Comparison of ENCODE assay signal across 27 cellular contexts in the genomic region with DNA sequence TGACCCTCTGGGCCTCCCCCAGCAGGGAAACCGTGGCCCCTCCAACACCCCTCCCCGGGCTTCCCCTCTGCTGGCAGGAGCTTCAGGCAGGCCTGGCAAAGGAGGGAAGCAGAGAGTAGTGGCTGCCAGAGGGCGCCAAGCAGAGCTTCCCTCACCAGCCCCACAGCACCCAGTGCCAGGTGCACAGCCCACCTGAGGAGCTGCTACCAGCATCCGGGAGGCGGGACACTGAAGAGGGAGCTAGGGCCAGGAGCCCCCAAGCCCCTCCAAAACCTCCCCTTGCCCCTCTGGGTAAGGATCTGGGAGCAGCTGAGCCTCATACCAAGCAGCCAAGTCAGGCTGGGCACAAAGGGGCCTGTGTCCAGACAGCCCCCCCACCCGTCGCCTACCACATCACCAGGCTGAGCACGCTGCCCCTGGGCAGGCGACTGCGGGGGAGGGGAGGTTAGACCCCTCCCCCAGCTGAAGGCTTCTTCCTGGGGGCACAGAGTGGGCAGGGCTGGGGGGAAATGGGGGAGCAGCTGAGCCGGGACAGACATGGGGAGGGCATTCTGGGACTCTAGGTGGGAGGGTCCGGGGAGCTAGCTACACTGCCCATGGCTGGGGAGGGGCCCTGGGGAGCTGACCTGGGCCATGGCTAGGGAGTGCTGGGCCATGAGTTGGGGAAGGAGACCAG. TPM values are rescaled to one million over a fixed set of nuclear protein-coding genes. Genes with fewer than 3 reads are reported as not detected.
DNase-seq lines count a peak whose midpoint lies in the region; FAIRE-seq and TF ChIP-seq lines count a peak whose summit lies in the region.
"Had no signal": no experiment of that assay in that cellular context is flagged by ENCODE, and none has a peak within 500 bp of the region (broad histone marks: within the 10 kb centered on the region; RNA-seq: fewer than 3 reads in every experiment).

No MANE protein-coding gene starts in this region.

- 89 to 93% methylated on average over 6 to 7 of the region's 12 CpGs for WGBS in thyroid gland, 2 donors
- 95% methylated on average over 11 of the region's 12 CpGs for WGBS in mesenchymal stem cell

- no peak overlapping the region for H2AFZ ChIP-seq in mesenchymal stem cell (ENCODE audit: low read depth, low read length)

- no peaks in the 10 kb centered on the region for H4K20me1 ChIP-seq in BLaER1

- H3K36me3 ChIP-seq in BLaER1 (no peaks in the 10 kb centered on the region; the same call in 1 of the 2 replicates), thyroid gland (no peaks in the 10 kb centered on the region), mesenchymal stem cell (ENCODE audit: control insufficient read depth in 1 of 2, insufficient read depth in 2 of 2, low read depth in 1 of 2, low read length in 2 of 2) (peaks cover 0 to 26% of the 10 kb centered on the region in 2 experiments)
- H3K36me3 ChIP-seq: BE2C, ovary had no signal

- TF ChIP-seq POLR2A in thyroid gland (IDR thresholded peaks at IDR 0.05), result no peak

- no peak overlapping the region for H2BK12ac ChIP-seq in mesenchymal stem cell (ENCODE audit: low read length in 2 of 2)

- DNase-seq in RWPE1 (ENCODE audit: low spot score) (no peak), frontal cortex (ENCODE audit: low spot score in 2 of 2) (peak; percentile 62 to 67), pons (ENCODE audit: low spot score) (peak; percentile 93), HFFc6 (no peak), thyroid gland (no peak), mesenchymal stem cell (no peak)
- DNase-seq in stimulated activated CD4-positive, alpha-beta T cell treated with anti-CD3 and anti-CD28 coated beads, Interleukin-2, amount 100 ng/mL, for 48 hours, result no peak
- DNase-seq: activated B cell treated with CpG ODN at 0.5 μM for 24 hours; activated CD4-positive, alpha-beta T cell treated with anti-CD3 and anti-CD28 coated beads, Interleukin-2, amount 50 U/mL, for 4 hours; activated CD8-positive, alpha-beta memory T cell treated with anti-CD3 and anti-CD28 coated beads, Interleukin-2, amount 50 U/mL, for 4 hours; BE2C; HCEC 1CT; naive thymus-derived CD4-positive, alpha-beta T cell; NCI-H2081; NCI-H82; ovary; SHP77 treated with DMSO at 0.1 percent for 48 hours; sigmoid colon; SW 1271; T1000 had no signal

- no peak overlapping the region for H3K9ac ChIP-seq in BLaER1
- no peak overlapping the region for H3K9ac ChIP-seq in mesenchymal stem cell (ENCODE audit: low read length)

- peaks cover 3% of the 10 kb centered on the region; the same call in 1 of the 2 replicates for H3K4me1 Mint-ChIP-seq in HFFc6 (ENCODE audit: low read depth)
- H3K4me1 Mint-ChIP-seq: activated B cell treated with CpG ODN at 0.5 μM for 24 hours had no signal

- H2BK120ac ChIP-seq in mesenchymal stem cell (ENCODE audit: low read depth, low read length), result no peak overlapping the region

- H3K9me3 Mint-ChIP-seq in HFFc6, result no peaks in the 10 kb centered on the region
- H3K9me3 Mint-ChIP-seq: activated B cell treated with CpG ODN at 0.5 μM for 24 hours; activated naive CD4-positive, alpha-beta T cell treated with anti-CD3 and anti-CD28 coated beads, Interleukin-2, amount 50 U/mL, for 24 hours; naive thymus-derived CD4-positive, alpha-beta T cell; stimulated activated naive CD8-positive, alpha-beta T cell treated with anti-CD3 and anti-CD28 coated beads, Interleukin-15, Interleukin-2, amounts not matched to agents 100 ng/mL and 50 ng/mL, for 24 hours; type B pancreatic cell had no signal

- no peak overlapping the region for H3K14ac ChIP-seq in mesenchymal stem cell (ENCODE audit: low read length in 2 of 2)

- no peak overlapping the region for H4K8ac ChIP-seq in mesenchymal stem cell (ENCODE audit: low read length)

- no peak overlapping the region for H3K23ac ChIP-seq in mesenchymal stem cell (ENCODE audit: low read length in 2 of 2)

- FAIRE-seq in frontal cortex (lab: Jason Lieb, UNC), result no peak
- FAIRE-seq: A549, astrocyte, GM12878 had no signal

- no peak overlapping the region for H3K27ac Mint-ChIP-seq in HFFc6
- H3K27ac Mint-ChIP-seq: activated B cell treated with CpG ODN at 0.5 μM for 24 hours; activated naive CD4-positive, alpha-beta T cell treated with anti-CD3 and anti-CD28 coated beads, Interleukin-2, amount 50 U/mL, for 24 hours; stimulated activated naive CD8-positive, alpha-beta T cell treated with anti-CD3 and anti-CD28 coated beads, Interleukin-15, Interleukin-2, amounts not matched to agents 100 ng/mL and 50 ng/mL, for 24 hours; type B pancreatic cell had no signal

- H3K27me3 Mint-ChIP-seq in HFFc6 (ENCODE audit: insufficient read depth), result peaks cover 5% of the 10 kb centered on the region
- H3K27me3 Mint-ChIP-seq: activated naive CD4-positive, alpha-beta T cell treated with anti-CD3 and anti-CD28 coated beads, Interleukin-2, amount 50 U/mL, for 24 hours; stimulated activated naive CD8-positive, alpha-beta T cell treated with anti-CD3 and anti-CD28 coated beads, Interleukin-15, Interleukin-2, amounts not matched to agents 100 ng/mL and 50 ng/mL, for 24 hours; type B pancreatic cell had no signal

- no peak overlapping the region for H3K18ac ChIP-seq in mesenchymal stem cell (ENCODE audit: low read depth in 1 of 2, low read length in 2 of 2)

- H3K27ac ChIP-seq in BLaER1 (0 out of 2 replicates have a peak overlapping the region, but pooled peaks have one; percentile 18), RWPE1 (peak overlapping the region; percentile 8), thyroid gland (no peak overlapping the region), mesenchymal stem cell (ENCODE audit: low read length, poor library complexity, severe bottlenecking) (no peak overlapping the region)
- H3K27ac ChIP-seq: A549, ovary, sigmoid colon had no signal

- intact Hi-C loops in thyroid gland (cut with DNase I), result no loop called here

- H3K4me3 ChIP-seq in BLaER1, result no peak overlapping the region
- H3K4me3 ChIP-seq in thyroid gland (replicated peaks in 1 of 3), result no peak overlapping the region
- no peak overlapping the region for H3K4me3 ChIP-seq in mesenchymal stem cell (ENCODE audit: insufficient read depth in 1 of 2, low read depth in 1 of 2, low read length in 2 of 2)
- H3K4me3 ChIP-seq: A549, GM12878, ovary, sigmoid colon had no signal

- H3K4me1 ChIP-seq in BLaER1 (peaks cover 34% of the 10 kb centered on the region), thyroid gland (peaks cover 0 to under 1% of the 10 kb centered on the region in 2 donors), mesenchymal stem cell (ENCODE audit: control insufficient read depth, insufficient read depth, low read depth, low read length) (no peaks in the 10 kb centered on the region)
- H3K4me1 ChIP-seq: BE2C had no signal

- H3K36me3 Mint-ChIP-seq in HFFc6 (ENCODE audit: low read depth), result no peaks in the 10 kb centered on the region
- H3K36me3 Mint-ChIP-seq: activated naive CD4-positive, alpha-beta T cell treated with anti-CD3 and anti-CD28 coated beads, Interleukin-2, amount 50 U/mL, for 24 hours; naive thymus-derived CD4-positive, alpha-beta T cell had no signal

- H3K79me1 ChIP-seq in mesenchymal stem cell (replicated peaks; ENCODE audit: low read length, poor library complexity, severe bottlenecking), result no peaks in the 10 kb centered on the region

- H3K27me3 ChIP-seq in BLaER1 (no peaks in the 10 kb centered on the region), thyroid gland (no peaks in the 10 kb centered on the region), mesenchymal stem cell (ENCODE audit: control insufficient read depth in 1 of 2, insufficient read depth in 1 of 2, low read length in 2 of 2) (no peaks in the 10 kb centered on the region)
- H3K27me3 ChIP-seq: BE2C, ovary, sigmoid colon had no signal

- CTCF ChIA-PET in RWPE1 (lab: Yijun Ruan, JAX), result interaction anchor here (0.6 to 1.4 kb wide), 2 partner anchors 26 to 649 kb away, joined by 3 to 6 read pairs; no protein-coding TSS in a partner anchor

- H4K91ac ChIP-seq in mesenchymal stem cell (ENCODE audit: low read length), result no peak overlapping the region

- TF ChIP-seq CTCF in RWPE1 (conservative IDR thresholded peaks at IDR 0.05; ENCODE audit: low read depth) (no peak), HFFc6 (IDR thresholded peaks at IDR 0.05) (no peak), thyroid gland (IDR thresholded peaks at IDR 0.05) (no peak)

- H3K9me3 ChIP-seq in BLaER1 (no peaks in the 10 kb centered on the region), thyroid gland (no peaks in the 10 kb centered on the region), mesenchymal stem cell (ENCODE audit: control insufficient read depth, low read length) (no peaks in the 10 kb centered on the region)
- H3K9me3 ChIP-seq: A549, BE2C, ovary, sigmoid colon had no signal

- H3K4me2 ChIP-seq in BLaER1, result peak overlapping the region; percentile 54
- H3K4me2 ChIP-seq in mesenchymal stem cell (ENCODE audit: low read length, poor library complexity, severe bottlenecking), result no peak overlapping the region
- H3K4me2 ChIP-seq: A549 had no signal

- no peak overlapping the region for H2BK15ac ChIP-seq in mesenchymal stem cell (ENCODE audit: low read depth, poor library complexity, severe bottlenecking)

- H3K4me3 Mint-ChIP-seq in HFFc6, result no peak overlapping the region
- H3K4me3 Mint-ChIP-seq: activated B cell treated with CpG ODN at 0.5 μM for 24 hours; activated naive CD4-positive, alpha-beta T cell treated with anti-CD3 and anti-CD28 coated beads, Interleukin-2, amount 50 U/mL, for 24 hours; naive thymus-derived CD4-positive, alpha-beta T cell; stimulated activated naive CD8-positive, alpha-beta T cell treated with anti-CD3 and anti-CD28 coated beads, Interleukin-15, Interleukin-2, amounts not matched to agents 100 ng/mL and 50 ng/mL, for 24 hours; type B pancreatic cell had no signal

- POLR2A ChIA-PET in RWPE1 (lab: Yijun Ruan, JAX; ENCODE audit: low non-redundant PET), result no interaction called here

- no peak overlapping the region for H3K4ac ChIP-seq in mesenchymal stem cell (ENCODE audit: low read depth in 1 of 2, low read length in 2 of 2)

- H2AK5ac ChIP-seq in mesenchymal stem cell (ENCODE audit: low read length, severe bottlenecking), result no peak overlapping the region

- no peak overlapping the region for H2BK5ac ChIP-seq in mesenchymal stem cell (ENCODE audit: low read depth, low read length, poor library complexity, severe bottlenecking)

RNA-seq across cellular contexts. Expression of gene CCDC24, which starts 19.7 kb away (rescaled TPM):
- 5.3 TPM for total RNA-seq in frontal cortex
- total RNA-seq in HFFc6 (2021; fragmentation: NEBNext Ultra II Directional; extraction: Animal tissue kit (Norgen Biotek cat#: 25700)), result 1 to 10 TPM; 5.6 to 7.7 (median 6.5) TPM
- 10 to 100 TPM in 3 of 4 donors, 1 to 10 TPM in 1; 8.0 to 25.4 (median 11.7) TPM for total RNA-seq in thyroid gland
- 2.9 TPM for polyA plus RNA-seq in mesenchymal stem cell (2013, experiment 1 of 2)
- polyA plus RNA-seq in mesenchymal stem cell (2013, experiment 2 of 2), result 3.2 TPM

RNA-seq across cellular contexts. Expression of gene SLC6A9, which starts 20.2 kb away (rescaled TPM):
- total RNA-seq in frontal cortex (2.9 TPM), thyroid gland (10 to 100 TPM in 1 of 4 donors, 1 to 10 TPM in 3; 7.2 to 11.3 (median 7.6) TPM)
- total RNA-seq in HFFc6 (2021; fragmentation: NEBNext Ultra II Directional; extraction: Animal tissue kit (Norgen Biotek cat#: 25700)), result 10 to 100 TPM in 2 of 6 experiments, 1 to 10 TPM in 4; 8.3 to 11.0 (median 9.3) TPM
- 18.3 TPM for polyA plus RNA-seq in mesenchymal stem cell (2013, experiment 1 of 2)
- 17.6 TPM for polyA plus RNA-seq in mesenchymal stem cell (2013, experiment 2 of 2)

RNA-seq across cellular contexts. Expression of gene B4GALT2, which starts 32.1 kb away (rescaled TPM):
- 119 TPM for total RNA-seq in frontal cortex
- total RNA-seq in HFFc6 (2021; fragmentation: NEBNext Ultra II Directional; extraction: Animal tissue kit (Norgen Biotek cat#: 25700)), result 100 to 1,000 TPM in 2 of 6 experiments, 10 to 100 TPM in 4; 87.8 to 107 (median 98.8) TPM
- total RNA-seq in thyroid gland, result 10 to 100 TPM; 22.3 to 30.3 (median 24.7) TPM
- 37.4 TPM for polyA plus RNA-seq in mesenchymal stem cell (2013, experiment 1 of 2)
- polyA plus RNA-seq in mesenchymal stem cell (2013, experiment 2 of 2), result 35.8 TPM
- polyA plus RNA-seq: naive thymus-derived CD4-positive, alpha-beta T cell had no signal

RNA-seq across cellular contexts. Expression of gene ATP6V0B, which starts 36.3 kb away (rescaled TPM):
- total RNA-seq in frontal cortex (265 TPM), thyroid gland (100 to 1,000 TPM; 128 to 302 (median 216) TPM)
- 100 to 1,000 TPM; 145 to 191 (median 155) TPM for total RNA-seq in HFFc6 (2021; fragmentation: NEBNext Ultra II Directional; extraction: Animal tissue kit (Norgen Biotek cat#: 25700))
- 60.5 TPM for polyA plus RNA-seq in mesenchymal stem cell (2013, experiment 1 of 2)
- 64.4 TPM for polyA plus RNA-seq in mesenchymal stem cell (2013, experiment 2 of 2)

RNA-seq across cellular contexts. Expression of gene DPH2, which starts 41.3 kb away (rescaled TPM):
- 12.2 TPM for total RNA-seq in frontal cortex
- 10 to 100 TPM; 19.1 to 22.7 (median 20.8) TPM for total RNA-seq in HFFc6 (2021; fragmentation: NEBNext Ultra II Directional; extraction: Animal tissue kit (Norgen Biotek cat#: 25700))
- 10 to 100 TPM; 13.4 to 26.7 (median 22.3) TPM for total RNA-seq in thyroid gland
- polyA plus RNA-seq in mesenchymal stem cell (2013, experiment 1 of 2), result 8.8 TPM
- polyA plus RNA-seq in mesenchymal stem cell (2013, experiment 2 of 2), result 9.0 TPM

Comparison
In these comparisons a context has a peak if more than half of its experiments do, and no peak if none do; other contexts are left out.
1. H3K27ac ChIP-seq: peak in BLaER1 (single experiment) and RWPE1 (single experiment); none in thyroid gland (0 of 3) and mesenchymal stem cell (single experiment).
2. DNase-seq: peak in frontal cortex (2 of 2) and pons (single experiment); none in RWPE1 (single experiment), HFFc6 (single experiment), thyroid gland (0 of 2), stimulated activated CD4-positive, alpha-beta T cell treated with anti-CD3 and anti-CD28 coated beads, Interleukin-2, amount 100 ng/mL, for 48 hours (0 of 2) and mesenchymal stem cell (single experiment).